ENCODE assay signal across 7 cellular contexts in the genomic region with DNA sequence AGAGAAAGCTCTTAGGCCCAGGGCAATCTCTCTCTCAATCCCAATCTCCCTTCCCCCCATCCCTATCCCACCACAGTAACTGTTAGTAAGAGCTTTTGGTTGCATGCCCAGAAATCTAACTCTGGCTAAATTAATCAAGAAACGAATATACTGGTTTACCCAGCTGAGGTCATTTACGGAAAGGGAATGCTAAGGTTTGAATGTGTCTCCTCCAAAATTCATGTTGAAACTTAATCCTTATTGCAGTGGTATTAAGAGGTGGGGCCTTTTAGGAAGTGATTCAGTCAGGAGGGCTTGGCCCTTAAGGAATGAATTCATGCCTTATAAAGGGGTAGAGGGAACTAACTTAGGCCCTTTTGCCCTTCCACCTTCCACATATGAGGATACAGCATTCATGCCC.
A peak's percentile ranks its signal among the peaks of the same experiment; 100 is the strongest.
DNase-seq lines count a peak whose midpoint lies in the region; ATAC-seq, FAIRE-seq and TF ChIP-seq lines count a peak whose summit lies in the region.
"Not testable (repeated sequence)": the region's sequence is repeated elsewhere in the genome, so short reads cannot be mapped to it uniquely, and the experiment has no call there.

No MANE protein-coding gene starts in this region.

- FAIRE-seq in bronchial epithelial cell (lab: Jason Lieb, UNC) = not testable (repeated sequence)

- H3K4me2 ChIP-seq in GM23248 (ENCODE audit: unreplicated experiment) = not testable (repeated sequence)

- H3K4me1 ChIP-seq in GM23248 (ENCODE audit: insufficient read depth); RWPE2 (ENCODE audit: insufficient read depth, poor library complexity, severe bottlenecking): not testable (repeated sequence)

- WGBS in GM23248 (ENCODE audit: low coverage in 1 of 2, low lambda C conversion rate in 2 of 2, missing lambda C conversion rate in 2 of 2), 2 experiments = 42 to 48% methylated on average over 2 of the region's 2 CpGs

- not testable (repeated sequence) for H3K79me2 ChIP-seq in GM23248 (ENCODE audit: insufficient read depth)

- ATAC-seq in RWPE2 (ENCODE audit: low read depth) = peak; percentile 91

- not testable (repeated sequence) for H4K20me1 ChIP-seq in GM23248 (ENCODE audit: insufficient read depth)

- not testable (repeated sequence) for H3K9ac ChIP-seq in GM23248

- not testable (repeated sequence) for H3F3A ChIP-seq in GM23248 (ENCODE audit: insufficient read depth)

- not testable (repeated sequence) for TF ChIP-seq CTCF in RWPE2 (IDR thresholded peaks at IDR 0.05; ENCODE audit: poor library complexity, severe bottlenecking); bronchial epithelial cell (IDR thresholded peaks at IDR 0.05; ENCODE audit: insufficient read depth, low read length, severe bottlenecking); fibroblast of mammary gland (conservative IDR thresholded peaks at IDR 0.05; ENCODE audit: control insufficient read depth, insufficient read depth, low read depth, low read length)

- not testable (repeated sequence) for H3K27ac ChIP-seq in GM23248
- H3K27ac ChIP-seq in RWPE2 (ENCODE audit: poor library complexity, severe bottlenecking) = peak overlapping the region; percentile 46

- H3K27me3 ChIP-seq in GM23248 (replicated peaks; ENCODE audit: insufficient read depth); RWPE2 (ENCODE audit: insufficient read depth, poor library complexity, severe bottlenecking); bronchial epithelial cell (ENCODE audit: control insufficient read depth, insufficient read depth, low read length): not testable (repeated sequence)

- H3K9me3 ChIP-seq in GM23248 (ENCODE audit: low read depth); RWPE2 (ENCODE audit: severe bottlenecking): not testable (repeated sequence)

- DNase-seq in AG08396 (ENCODE audit: low spot score) = peak; percentile 12
- DNase-seq in GM23248 = peak; percentile 3
- peak; percentile 38 for DNase-seq in LHCN-M2 (ENCODE audit: low read depth)
- DNase-seq in RWPE2 (ENCODE audit: low spot score) = not testable (repeated sequence)
- DNase-seq in bronchial epithelial cell (ENCODE audit: low read depth) = peak; percentile 95
- DNase-seq in fibroblast of mammary gland (ENCODE audit: low read depth) = peak; percentile 70
- peak; percentile 15 for DNase-seq in iris pigment epithelial cell (ENCODE audit: low read depth)

- H3K9me2 ChIP-seq in GM23248 (ENCODE audit: insufficient read depth) = not testable (repeated sequence)

- H3K4me3 ChIP-seq in GM23248; RWPE2 (ENCODE audit: severe bottlenecking); bronchial epithelial cell (ENCODE audit: low read depth, low read length); fibroblast of mammary gland (ENCODE audit: control insufficient read depth, low read depth, low read length): not testable (repeated sequence)

- not testable (repeated sequence) for H2AFZ ChIP-seq in GM23248

- in situ Hi-C loops in GM23248 (cut with MboI) = not testable (repeated sequence)

- not testable (repeated sequence) for H3K36me3 ChIP-seq in GM23248 (ENCODE audit: low read depth); RWPE2 (ENCODE audit: low read depth); bronchial epithelial cell (ENCODE audit: control insufficient read depth, insufficient read depth, low read length)
